Comparison of ENCODE assay signal across 17 cellular contexts in genomic region chr3:126961791-126962461, GRCh38. TPM values are rescaled to one million over a fixed set of nuclear protein-coding genes. Genes with fewer than 3 reads are reported as not detected.
DNase-seq lines count a peak whose midpoint lies in the region; ATAC-seq and TF ChIP-seq lines count a peak whose summit lies in the region.
"Had no signal": no experiment of that assay in that cellular context is flagged by ENCODE, and none has a peak within 500 bp of the region (broad histone marks: within the 10 kb centered on the region; RNA-seq: fewer than 3 reads in every experiment).

No MANE protein-coding gene starts in this region.

- peaks cover 4 to 21% of the 10 kb centered on the region in 2 donors for H3K4me1 ChIP-seq in ascending aorta
- peaks cover 20% of the 10 kb centered on the region for H3K4me1 ChIP-seq in osteoblast (ENCODE audit: insufficient read depth, low read length)
- H3K4me1 ChIP-seq in mesendoderm (ENCODE audit: control insufficient read depth, low read depth, low read length): no peaks in the 10 kb centered on the region

- no peak overlapping the region for H2AK5ac ChIP-seq in mesendoderm (ENCODE audit: low read length)

- peak overlapping the region; percentile 61 to 66 for H3K27ac ChIP-seq in ascending aorta
- peak overlapping the region; percentile 17 for H3K27ac ChIP-seq in osteoblast (ENCODE audit: low read depth, low read length)
- H3K27ac ChIP-seq in mesendoderm (ENCODE audit: low read depth, low read length): no peak overlapping the region
- H3K27ac ChIP-seq: VCaP had no signal

- no peak overlapping the region for H3K4me3 Mint-ChIP-seq in stimulated activated memory B cell treated with anti-CD40 and anti-IgM and Interleukin-4, amounts not matched to agents 10 μg/mL and 1 μg/mL and 100 μg/mL, for 72 hours
- H3K4me3 Mint-ChIP-seq in activated naive CD4-positive, alpha-beta T cell treated with anti-CD3 and anti-CD28 coated beads for 36 hours: no peak overlapping the region
- H3K4me3 Mint-ChIP-seq: brain; stimulated activated naive B cell treated with anti-CD40 and anti-IgM and Interleukin-4, amounts not matched to agents 10 μg/mL and 1 μg/mL and 100 μg/mL, for 72 hours had no signal

- peaks cover 23% of the 10 kb centered on the region for H3K4me1 Mint-ChIP-seq in stimulated activated memory B cell treated with anti-CD40 and anti-IgM and Interleukin-4, amounts not matched to agents 10 μg/mL and 1 μg/mL and 100 μg/mL, for 72 hours
- no peaks in the 10 kb centered on the region for H3K4me1 Mint-ChIP-seq in activated naive CD4-positive, alpha-beta T cell treated with anti-CD3 and anti-CD28 coated beads for 36 hours (ENCODE audit: low read depth)

- DNase-seq in AG08395 (ENCODE audit: low spot score) (peak; percentile 10), ascending aorta (ENCODE audit: low spot score in 2 of 2) (peak in 1 of 2 donors; percentile 36), Right ventricle myocardium superior (peak; percentile 74), osteoblast (ENCODE audit: insufficient read length, low spot score, missing footprints) (peak; percentile 85), mesendoderm (no peak)
- no peak for DNase-seq in activated naive CD4-positive, alpha-beta T cell treated with anti-CD3 and anti-CD28 coated beads for 36 hours
- DNase-seq: activated gamma-delta T cell treated with Interleukin-2 at 50 U/mL for 16 hours, H7, NCI-H1092, NCI-H2227 treated with DMSO at 0.1 percent for 48 hours, retina had no signal

- no peak for TF ChIP-seq CTCF in ascending aorta (IDR thresholded peaks at IDR 0.05)
- TF ChIP-seq CTCF in osteoblast (IDR thresholded peaks at IDR 0.05; ENCODE audit: extremely low read depth, low read depth, low read length): no peak

- no peak overlapping the region for H3K9ac ChIP-seq in mesendoderm (ENCODE audit: low read length)

- no peak overlapping the region for H2BK5ac ChIP-seq in mesendoderm (ENCODE audit: low read length)

- no peak overlapping the region for H3K18ac ChIP-seq in mesendoderm (ENCODE audit: low read length)

- peaks cover 6% of the 10 kb centered on the region for H3K36me3 Mint-ChIP-seq in stimulated activated memory B cell treated with anti-CD40 and anti-IgM and Interleukin-4, amounts not matched to agents 10 μg/mL and 1 μg/mL and 100 μg/mL, for 72 hours
- H3K36me3 Mint-ChIP-seq in activated naive CD4-positive, alpha-beta T cell treated with anti-CD3 and anti-CD28 coated beads for 36 hours (ENCODE audit: low read depth): peaks cover 6% of the 10 kb centered on the region
- H3K36me3 Mint-ChIP-seq: brain had no signal

- no peaks in the 10 kb centered on the region for H3K79me1 ChIP-seq in mesendoderm (ENCODE audit: low read length)

- no peaks in the 10 kb centered on the region for H3K9me3 ChIP-seq in ascending aorta
- no peaks in the 10 kb centered on the region for H3K9me3 ChIP-seq in osteoblast (ENCODE audit: low read depth, low read length)

- H3K23ac ChIP-seq in mesendoderm (ENCODE audit: low read length): no peak overlapping the region

- H4K20me1 ChIP-seq in osteoblast (ENCODE audit: insufficient read depth, low read length): no peaks in the 10 kb centered on the region

- no peaks in the 10 kb centered on the region for H3K36me3 ChIP-seq in ascending aorta
- no peaks in the 10 kb centered on the region for H3K36me3 ChIP-seq in osteoblast (ENCODE audit: insufficient read depth, low read length)
- no peaks in the 10 kb centered on the region for H3K36me3 ChIP-seq in mesendoderm (ENCODE audit: control insufficient read depth, insufficient read depth, low read length)

- ATAC-seq in Right ventricle myocardium superior (ENCODE audit: poor library complexity) (peak; percentile 66), HG02798 (IDR thresholded peaks at IDR 0.05; ENCODE audit: poor library complexity, unreplicated experiment) (no peak)
- ATAC-seq in stimulated activated memory B cell treated with anti-CD40 and anti-IgM and Interleukin-4, amounts not matched to agents 10 μg/mL and 1 μg/mL and 100 μg/mL, for 72 hours: no peak

- H3K4ac ChIP-seq in mesendoderm (ENCODE audit: low read depth, low read length): no peak overlapping the region

- no peak overlapping the region for H2BK120ac ChIP-seq in mesendoderm (ENCODE audit: low read depth, low read length)

- no peak overlapping the region for H3K56ac ChIP-seq in mesendoderm (ENCODE audit: low read length)

- no peak overlapping the region for H2AFZ ChIP-seq in osteoblast (ENCODE audit: low read length)

- H3K4me2 ChIP-seq in osteoblast (ENCODE audit: insufficient read depth, low read length): no peak overlapping the region
- no peak overlapping the region for H3K4me2 ChIP-seq in mesendoderm (ENCODE audit: low read length)

- no peak overlapping the region for H4K5ac ChIP-seq in mesendoderm (ENCODE audit: low read length)

- H3K27me3 ChIP-seq in ascending aorta: no peaks in the 10 kb centered on the region
- H3K27me3 ChIP-seq in osteoblast (ENCODE audit: insufficient read depth, low read length): no peaks in the 10 kb centered on the region
- no peaks in the 10 kb centered on the region for H3K27me3 ChIP-seq in mesendoderm (ENCODE audit: insufficient read depth, low read length, poor library complexity)

- CTCF ChIA-PET in activated naive CD4-positive, alpha-beta T cell treated with anti-CD3 and anti-CD28 coated beads for 36 hours (lab: Charles Lee): no interaction called here

- H4K8ac ChIP-seq in mesendoderm (ENCODE audit: low read depth, low read length): no peak overlapping the region

- H3K79me2 ChIP-seq in osteoblast (ENCODE audit: insufficient read depth, low read length) (no peaks in the 10 kb centered on the region), mesendoderm (ENCODE audit: control insufficient read depth, insufficient read depth, low read length) (no peaks in the 10 kb centered on the region)

- WGBS in mesendoderm (ENCODE audit: extremely low coverage, insufficient coverage, low lambda C conversion rate): no CpG with 5 or more reads among the region's 11 CpGs

- no peak overlapping the region for H3K4me3 ChIP-seq in ascending aorta
- H3K4me3 ChIP-seq in osteoblast (ENCODE audit: insufficient read depth, low read length): no peak overlapping the region
- H3K4me3 ChIP-seq in mesendoderm (ENCODE audit: low read length): no peak overlapping the region

- no peak overlapping the region for H2BK15ac ChIP-seq in mesendoderm (replicated peaks; ENCODE audit: low read depth)

- peaks cover 23% of the 10 kb centered on the region for H3K27me3 Mint-ChIP-seq in stimulated activated memory B cell treated with anti-CD40 and anti-IgM and Interleukin-4, amounts not matched to agents 10 μg/mL and 1 μg/mL and 100 μg/mL, for 72 hours
- H3K27me3 Mint-ChIP-seq in activated naive CD4-positive, alpha-beta T cell treated with anti-CD3 and anti-CD28 coated beads for 36 hours (ENCODE audit: low read depth): no peaks in the 10 kb centered on the region
- H3K27me3 Mint-ChIP-seq: brain had no signal

- no peak overlapping the region for H3K27ac Mint-ChIP-seq in stimulated activated memory B cell treated with anti-CD40 and anti-IgM and Interleukin-4, amounts not matched to agents 10 μg/mL and 1 μg/mL and 100 μg/mL, for 72 hours
- no peak overlapping the region for H3K27ac Mint-ChIP-seq in activated naive CD4-positive, alpha-beta T cell treated with anti-CD3 and anti-CD28 coated beads for 36 hours
- H3K27ac Mint-ChIP-seq: IgD-negative memory B cell; stimulated activated naive B cell treated with anti-CD40 and anti-IgM and Interleukin-4, amounts not matched to agents 10 μg/mL and 1 μg/mL and 100 μg/mL, for 72 hours had no signal

- intact Hi-C loops in ascending aorta (cut with DNase I): no loop called here
- intact Hi-C loops in Right ventricle myocardium superior (cut with DNase I): no loop called here
- intact Hi-C loops in activated naive CD4-positive, alpha-beta T cell treated with anti-CD3 and anti-CD28 coated beads for 36 hours (cut with micrococcal nuclease): no loop called here

- H3K9me3 Mint-ChIP-seq in stimulated activated memory B cell treated with anti-CD40 and anti-IgM and Interleukin-4, amounts not matched to agents 10 μg/mL and 1 μg/mL and 100 μg/mL, for 72 hours: no peaks in the 10 kb centered on the region
- no peaks in the 10 kb centered on the region for H3K9me3 Mint-ChIP-seq in activated naive CD4-positive, alpha-beta T cell treated with anti-CD3 and anti-CD28 coated beads for 36 hours
- H3K9me3 Mint-ChIP-seq: brain; IgD-negative memory B cell; stimulated activated naive B cell treated with anti-CD40 and anti-IgM and Interleukin-4, amounts not matched to agents 10 μg/mL and 1 μg/mL and 100 μg/mL, for 72 hours had no signal

RNA-seq across cellular contexts. Expression of gene PLXNA1, which starts 21.0 kb away (rescaled TPM):
- total RNA-seq in ascending aorta (79.8 TPM), Right ventricle myocardium superior (23.2 TPM), osteoblast (91.3 and 107 TPM in 2 replicates)
- 23.2 TPM for polyA plus RNA-seq in mesendoderm (2013, experiment 1 of 2)
- polyA plus RNA-seq in mesendoderm (2013, experiment 2 of 2): 22.8 TPM
- total RNA-seq in activated naive CD4-positive, alpha-beta T cell treated with anti-CD3 and anti-CD28 coated beads for 36 hours: 1 to 10 TPM; 5.0 to 5.8 TPM

Comparison
In these comparisons a context has a peak if more than half of its experiments do, and no peak if none do; other contexts are left out.
1. DNase-seq: peak in AG08395 (single experiment), Right ventricle myocardium superior (single experiment) and osteoblast (single experiment); none in mesendoderm (single experiment) and activated naive CD4-positive, alpha-beta T cell treated with anti-CD3 and anti-CD28 coated beads for 36 hours (single experiment).